In the genomic region with DNA sequence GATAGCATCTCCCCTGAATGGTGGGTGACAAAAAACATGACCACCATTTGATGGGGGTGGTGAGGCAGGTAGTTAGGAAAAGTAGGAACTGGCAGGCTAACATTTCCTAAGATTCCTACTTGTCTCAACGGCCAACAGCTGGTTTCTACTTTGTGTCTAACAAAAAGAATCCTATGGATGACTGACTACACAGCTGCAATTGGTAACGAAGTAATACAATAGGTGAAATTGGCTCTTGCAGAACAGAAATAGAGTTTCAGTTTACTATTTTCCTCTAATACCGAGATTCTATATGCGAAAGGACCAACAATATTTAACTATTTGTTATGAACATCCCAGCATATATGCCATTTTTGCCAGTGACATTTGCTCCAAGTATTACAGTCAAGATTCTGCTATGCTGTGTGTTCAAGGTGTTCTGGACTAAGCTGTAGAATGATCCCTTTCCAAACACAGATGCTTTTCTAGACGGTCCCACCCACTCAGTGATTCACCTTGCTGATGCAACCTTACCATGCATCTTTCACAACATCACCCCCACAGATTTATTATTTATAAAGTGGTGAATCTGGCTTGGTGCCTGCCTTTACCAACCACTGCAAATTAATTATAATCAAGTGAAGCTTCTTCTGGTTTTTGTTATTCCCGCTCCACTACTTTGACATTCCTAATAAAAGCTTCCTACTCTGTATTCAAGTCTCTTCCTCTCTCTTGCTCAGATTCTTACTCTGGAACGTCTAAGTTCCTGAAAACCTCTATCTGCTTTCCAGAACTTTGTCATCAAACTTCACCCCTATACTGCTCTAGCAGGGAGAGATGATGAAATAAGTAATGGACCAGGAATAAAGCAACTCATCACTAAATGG, we compare ENCODE assay signal across 1 cellular context.
A peak's percentile ranks its signal among the peaks of the same experiment; 100 is the strongest.
TF ChIP-seq lines count a peak whose summit lies in the region.

No MANE protein-coding gene starts in this region.

TF ChIP-seq in K562, 482 proteins besides CTCF, POLR2A, EP300 and RAD21 (continued from another document and continues in another):
- TF ChIP-seq RBM25 (IDR thresholded peaks at IDR 0.05; ENCODE audit: low read depth, low read length, severe bottlenecking) (no peak), BRD4 (IDR thresholded peaks at IDR 0.05) (no peak), NCOR1 (IDR thresholded peaks at IDR 0.05) (no peak), ZNF717 (CRISPR knock-in tag; IDR thresholded peaks at IDR 0.05) (no peak), ZEB2 (IDR thresholded peaks at IDR 0.05) (peak; percentile 38; the same call in 1 of the 2 replicates), FOSL1 (tag; conservative IDR thresholded peaks at IDR 0.05) (peak; percentile 75), RNF2 (IDR thresholded peaks at IDR 0.05) (no peak), JUND (IDR thresholded peaks at IDR 0.05; ENCODE audit: borderline replicate concordance, low read depth, low read length) (peak; percentile 69; the same call in 1 of the 2 replicates), JUND (tag; IDR thresholded peaks at IDR 0.05; ENCODE audit: borderline replicate concordance, low read depth, low read length) (no peak; the same call in 2 of the 3 replicates), MBD2 (IDR thresholded peaks at IDR 0.05; ENCODE audit: borderline replicate concordance, low read depth) (no peak), EP400 (IDR thresholded peaks at IDR 0.05) (0 out of 2 replicates have a peak, but pooled peaks have one; percentile 22), NR4A1 (CRISPR knock-in tag; IDR thresholded peaks at IDR 0.05) (no peak), NR4A1 (tag; IDR thresholded peaks at IDR 0.05) (no peak), ZNF175 (CRISPR knock-in tag; IDR thresholded peaks at IDR 0.05; ENCODE audit: low read depth) (no peak), KAT8 (IDR thresholded peaks at IDR 0.05; ENCODE audit: low read depth) (no peak), BMI1 (IDR thresholded peaks at IDR 0.05; ENCODE audit: low read length) (no peak), TRIM24 (IDR thresholded peaks at IDR 0.05) (peak; percentile 26 to 67; a peak in 3 of 4 replicates), ZNF23 (CRISPR knock-in tag; IDR thresholded peaks at IDR 0.05) (no peak), EGR1 (conservative IDR thresholded peaks at IDR 0.05) (peak; percentile 37; the same call in 1 of the 2 replicates), PKNOX1 (IDR thresholded peaks at IDR 0.05) (no peak), JUN (IDR thresholded peaks at IDR 0.05; ENCODE audit: borderline replicate concordance, low read depth, low read length) (0 out of 2 replicates have a peak, but pooled peaks have one; percentile 58), JUN (CRISPR knock-in tag; IDR thresholded peaks at IDR 0.05; ENCODE audit: borderline replicate concordance) (no peak), ARID4B (CRISPR knock-in tag; IDR thresholded peaks at IDR 0.05) (no peak), NR3C1 (CRISPR knock-in tag; IDR thresholded peaks at IDR 0.05) (no peak), NFATC3 (IDR thresholded peaks at IDR 0.05) (no peak), RFX7 (CRISPR knock-in tag; IDR thresholded peaks at IDR 0.05) (no peak), HOMEZ (CRISPR knock-in tag; IDR thresholded peaks at IDR 0.05) (no peak), CEBPG (CRISPR knock-in tag; IDR thresholded peaks at IDR 0.05) (peak; percentile 85), CEBPG (tag; conservative IDR thresholded peaks at IDR 0.05 in 1 of 2, IDR thresholded peaks at IDR 0.05 in 1 of 2) (peak; percentile 74 to 95), RCOR1 (IDR thresholded peaks at IDR 0.05; ENCODE audit: borderline replicate concordance in 1 of 2, low read depth in 2 of 2, low read length in 2 of 2) (0 out of 4 replicates have a peak, but pooled peaks of 1 of the 2 experiments have one; percentile 6), HOXB6 (CRISPR knock-in tag; IDR thresholded peaks at IDR 0.05; ENCODE audit: borderline replicate concordance) (no peak)
- TF ChIP-seq, protein P1, sequence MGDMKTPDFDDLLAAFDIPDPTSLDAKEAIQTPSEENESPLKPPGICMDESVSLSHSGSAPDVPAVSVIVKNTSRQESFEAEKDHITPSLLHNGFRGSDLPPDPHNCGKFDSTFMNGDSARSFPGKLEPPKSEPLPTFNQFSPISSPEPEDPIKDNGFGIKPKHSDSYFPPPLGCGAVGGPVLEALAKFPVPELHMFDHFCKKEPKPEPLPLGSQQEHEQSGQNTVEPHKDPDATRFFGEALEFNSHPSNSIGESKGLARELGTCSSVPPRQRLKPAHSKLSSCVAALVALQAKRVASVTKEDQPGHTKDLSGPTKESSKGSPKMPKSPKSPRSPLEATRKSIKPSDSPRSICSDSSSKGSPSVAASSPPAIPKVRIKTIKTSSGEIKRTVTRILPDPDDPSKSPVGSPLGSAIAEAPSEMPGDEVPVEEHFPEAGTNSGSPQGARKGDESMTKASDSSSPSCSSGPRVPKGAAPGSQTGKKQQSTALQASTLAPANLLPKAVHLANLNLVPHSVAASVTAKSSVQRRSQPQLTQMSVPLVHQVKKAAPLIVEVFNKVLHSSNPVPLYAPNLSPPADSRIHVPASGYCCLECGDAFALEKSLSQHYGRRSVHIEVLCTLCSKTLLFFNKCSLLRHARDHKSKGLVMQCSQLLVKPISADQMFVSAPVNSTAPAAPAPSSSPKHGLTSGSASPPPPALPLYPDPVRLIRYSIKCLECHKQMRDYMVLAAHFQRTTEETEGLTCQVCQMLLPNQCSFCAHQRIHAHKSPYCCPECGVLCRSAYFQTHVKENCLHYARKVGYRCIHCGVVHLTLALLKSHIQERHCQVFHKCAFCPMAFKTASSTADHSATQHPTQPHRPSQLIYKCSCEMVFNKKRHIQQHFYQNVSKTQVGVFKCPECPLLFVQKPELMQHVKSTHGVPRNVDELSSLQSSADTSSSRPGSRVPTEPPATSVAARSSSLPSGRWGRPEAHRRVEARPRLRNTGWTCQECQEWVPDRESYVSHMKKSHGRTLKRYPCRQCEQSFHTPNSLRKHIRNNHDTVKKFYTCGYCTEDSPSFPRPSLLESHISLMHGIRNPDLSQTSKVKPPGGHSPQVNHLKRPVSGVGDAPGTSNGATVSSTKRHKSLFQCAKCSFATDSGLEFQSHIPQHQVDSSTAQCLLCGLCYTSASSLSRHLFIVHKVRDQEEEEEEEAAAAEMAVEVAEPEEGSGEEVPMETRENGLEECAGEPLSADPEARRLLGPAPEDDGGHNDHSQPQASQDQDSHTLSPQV (IDR thresholded peaks at IDR 0.05) = no peak
- TF ChIP-seq, protein P2, sequence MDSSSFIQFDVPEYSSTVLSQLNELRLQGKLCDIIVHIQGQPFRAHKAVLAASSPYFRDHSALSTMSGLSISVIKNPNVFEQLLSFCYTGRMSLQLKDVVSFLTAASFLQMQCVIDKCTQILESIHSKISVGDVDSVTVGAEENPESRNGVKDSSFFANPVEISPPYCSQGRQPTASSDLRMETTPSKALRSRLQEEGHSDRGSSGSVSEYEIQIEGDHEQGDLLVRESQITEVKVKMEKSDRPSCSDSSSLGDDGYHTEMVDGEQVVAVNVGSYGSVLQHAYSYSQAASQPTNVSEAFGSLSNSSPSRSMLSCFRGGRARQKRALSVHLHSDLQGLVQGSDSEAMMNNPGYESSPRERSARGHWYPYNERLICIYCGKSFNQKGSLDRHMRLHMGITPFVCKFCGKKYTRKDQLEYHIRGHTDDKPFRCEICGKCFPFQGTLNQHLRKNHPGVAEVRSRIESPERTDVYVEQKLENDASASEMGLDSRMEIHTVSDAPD (CRISPR knock-in tag; IDR thresholded peaks at IDR 0.05) = no peak
- TF ChIP-seq, protein P3, sequence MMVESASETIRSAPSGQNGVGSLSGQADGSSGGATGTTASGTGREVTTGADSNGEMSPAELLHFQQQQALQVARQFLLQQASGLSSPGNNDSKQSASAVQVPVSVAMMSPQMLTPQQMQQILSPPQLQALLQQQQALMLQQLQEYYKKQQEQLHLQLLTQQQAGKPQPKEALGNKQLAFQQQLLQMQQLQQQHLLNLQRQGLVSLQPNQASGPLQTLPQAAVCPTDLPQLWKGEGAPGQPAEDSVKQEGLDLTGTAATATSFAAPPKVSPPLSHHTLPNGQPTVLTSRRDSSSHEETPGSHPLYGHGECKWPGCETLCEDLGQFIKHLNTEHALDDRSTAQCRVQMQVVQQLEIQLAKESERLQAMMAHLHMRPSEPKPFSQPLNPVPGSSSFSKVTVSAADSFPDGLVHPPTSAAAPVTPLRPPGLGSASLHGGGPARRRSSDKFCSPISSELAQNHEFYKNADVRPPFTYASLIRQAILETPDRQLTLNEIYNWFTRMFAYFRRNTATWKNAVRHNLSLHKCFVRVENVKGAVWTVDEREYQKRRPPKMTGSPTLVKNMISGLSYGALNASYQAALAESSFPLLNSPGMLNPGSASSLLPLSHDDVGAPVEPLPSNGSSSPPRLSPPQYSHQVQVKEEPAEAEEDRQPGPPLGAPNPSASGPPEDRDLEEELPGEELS (CRISPR knock-in tag; IDR thresholded peaks at IDR 0.05; ENCODE audit: borderline replicate concordance) = no peak
- TF ChIP-seq, protein P4, sequence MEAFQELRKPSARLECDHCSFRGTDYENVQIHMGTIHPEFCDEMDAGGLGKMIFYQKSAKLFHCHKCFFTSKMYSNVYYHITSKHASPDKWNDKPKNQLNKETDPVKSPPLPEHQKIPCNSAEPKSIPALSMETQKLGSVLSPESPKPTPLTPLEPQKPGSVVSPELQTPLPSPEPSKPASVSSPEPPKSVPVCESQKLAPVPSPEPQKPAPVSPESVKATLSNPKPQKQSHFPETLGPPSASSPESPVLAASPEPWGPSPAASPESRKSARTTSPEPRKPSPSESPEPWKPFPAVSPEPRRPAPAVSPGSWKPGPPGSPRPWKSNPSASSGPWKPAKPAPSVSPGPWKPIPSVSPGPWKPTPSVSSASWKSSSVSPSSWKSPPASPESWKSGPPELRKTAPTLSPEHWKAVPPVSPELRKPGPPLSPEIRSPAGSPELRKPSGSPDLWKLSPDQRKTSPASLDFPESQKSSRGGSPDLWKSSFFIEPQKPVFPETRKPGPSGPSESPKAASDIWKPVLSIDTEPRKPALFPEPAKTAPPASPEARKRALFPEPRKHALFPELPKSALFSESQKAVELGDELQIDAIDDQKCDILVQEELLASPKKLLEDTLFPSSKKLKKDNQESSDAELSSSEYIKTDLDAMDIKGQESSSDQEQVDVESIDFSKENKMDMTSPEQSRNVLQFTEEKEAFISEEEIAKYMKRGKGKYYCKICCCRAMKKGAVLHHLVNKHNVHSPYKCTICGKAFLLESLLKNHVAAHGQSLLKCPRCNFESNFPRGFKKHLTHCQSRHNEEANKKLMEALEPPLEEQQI (IDR thresholded peaks at IDR 0.05) = no peak
- TF ChIP-seq, protein P5, sequence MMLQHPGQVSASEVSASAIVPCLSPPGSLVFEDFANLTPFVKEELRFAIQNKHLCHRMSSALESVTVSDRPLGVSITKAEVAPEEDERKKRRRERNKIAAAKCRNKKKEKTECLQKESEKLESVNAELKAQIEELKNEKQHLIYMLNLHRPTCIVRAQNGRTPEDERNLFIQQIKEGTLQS (IDR thresholded peaks at IDR 0.05) = peak; percentile 89
- TF ChIP-seq, protein P5 (CRISPR knock-in tag; conservative IDR thresholded peaks at IDR 0.05) = no peak
- TF ChIP-seq, protein P6, sequence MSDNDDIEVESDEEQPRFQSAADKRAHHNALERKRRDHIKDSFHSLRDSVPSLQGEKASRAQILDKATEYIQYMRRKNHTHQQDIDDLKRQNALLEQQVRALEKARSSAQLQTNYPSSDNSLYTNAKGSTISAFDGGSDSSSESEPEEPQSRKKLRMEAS (CRISPR knock-in tag; IDR thresholded peaks at IDR 0.05) = no peak
